In genomic region chr2:22582107-22582506, GRCh38 we compare ENCODE assay signal across 1 cellular context.
TF ChIP-seq lines count a peak whose summit lies in the region.

No MANE protein-coding gene starts in this region.

TF ChIP-seq in HEK293, 187 proteins besides CTCF, POLR2A, EP300 and RAD21 (continued from another document):
- no peak for TF ChIP-seq ZNF513 (tag by site-specific recombination; IDR thresholded peaks at IDR 0.05)
